ENCODE assay signal across 8 cellular contexts in genomic region chr2:119234021-119235019, GRCh38. TPM values are rescaled to one million over a fixed set of nuclear protein-coding genes. Genes with fewer than 3 reads are reported as not detected.
A peak's percentile ranks its signal among the peaks of the same experiment; 100 is the strongest.
DNase-seq lines count a peak whose midpoint lies in the region; ATAC-seq and TF ChIP-seq lines count a peak whose summit lies in the region.

No MANE protein-coding gene starts in this region.

- ATAC-seq in HCT116 (peak; percentile 92), GM18498 (IDR thresholded peaks at IDR 0.05; ENCODE audit: unreplicated experiment) (no peak), HG02870 (IDR thresholded peaks at IDR 0.05; ENCODE audit: unreplicated experiment) (no peak)
- ATAC-seq in CD4-positive, alpha-beta T cell (ENCODE audit: poor library complexity), result no peak

- H3K9me3 Mint-ChIP-seq in CD4-positive, alpha-beta T cell, result no peaks in the 10 kb centered on the region

- H3K27me3 Mint-ChIP-seq in CD4-positive, alpha-beta T cell, result no peaks in the 10 kb centered on the region

- no peaks in the 10 kb centered on the region for H3K9me3 ChIP-seq in HCT116 (ENCODE audit: control insufficient read depth in 1 of 2, insufficient read depth in 1 of 2, low read depth in 1 of 2, low read length in 2 of 2)
- H3K9me3 ChIP-seq in CD4-positive, alpha-beta T cell (ENCODE audit: control insufficient read depth, low read length), result no peaks in the 10 kb centered on the region

- CTCF ChIA-PET in HCT116 (lab: Charles Lee), result interaction anchor here (0.7 to 0.9 kb wide), 3 partner anchors 10 to 57 kb away, joined by 3 to 6 read pairs (median 4); partner anchors contain the start of gene STEAP3
- CTCF ChIA-PET in CD4-positive, alpha-beta T cell (lab: Charles Lee), result no interaction called here

- H3K4me2 ChIP-seq in HCT116 (ENCODE audit: low read length), result no peak overlapping the region

- peak; percentile 84 for TF ChIP-seq RAD21 in HCT116 (IDR thresholded peaks at IDR 0.05; ENCODE audit: low read depth)

- POLR2A ChIA-PET in HCT116 (lab: Charles Lee), result interaction anchor here (0.8 to 1.4 kb wide), 3 partner anchors 11 to 132 kb away, joined by 3 to 5 read pairs (median 3); partner anchors contain the start of genes C2orf76, DBI and STEAP3
- POLR2A ChIA-PET in CD4-positive, alpha-beta T cell (lab: Charles Lee), result no interaction called here

- H3K36me3 ChIP-seq in HCT116 (ENCODE audit: control insufficient read depth in 1 of 2, insufficient read depth in 2 of 2, low read length in 2 of 2), result peaks cover 0 to 7% of the 10 kb centered on the region in 2 experiments; a peak in 1 of 4 replicates

- intact Hi-C loops in HCT116 (cut with micrococcal nuclease), result loop anchor here (1.0 kb wide), 2 partner anchors 31 to 57 kb away; no protein-coding TSS in a partner anchor
- intact Hi-C loops in CD4-positive, alpha-beta T cell (cut with DNase I, micrococcal nuclease), result loop anchor here in 1 of 2 experiments (5.0 kb wide), 1 partner anchor 243 kb away; no protein-coding TSS in a partner anchor

- H3K4me1 Mint-ChIP-seq in CD4-positive, alpha-beta T cell (ENCODE audit: low read depth), result no peaks in the 10 kb centered on the region

- no peak overlapping the region for H2AFZ ChIP-seq in HCT116 (ENCODE audit: low read depth, low read length, poor library complexity, severe bottlenecking)

- no peaks in the 10 kb centered on the region for H4K20me1 ChIP-seq in HCT116 (ENCODE audit: insufficient read depth)

- no peak overlapping the region for H3K4me3 Mint-ChIP-seq in CD4-positive, alpha-beta T cell

- TF ChIP-seq POLR2A in HCT116 (IDR thresholded peaks at IDR 0.05; ENCODE audit: borderline replicate concordance, extremely low read depth, insufficient read depth, insufficient read length), result no peak

- no peaks in the 10 kb centered on the region for H3K36me3 Mint-ChIP-seq in CD4-positive, alpha-beta T cell (ENCODE audit: low read depth)

- BruUV-seq in HCT116 (replicated peaks; lab: Mats Ljungman, UMichigan), result no TSS peak

- H3K27me3 ChIP-seq in HCT116 (ENCODE audit: insufficient read depth, low read length), result no peaks in the 10 kb centered on the region
- no peaks in the 10 kb centered on the region for H3K27me3 ChIP-seq in CD4-positive, alpha-beta T cell (ENCODE audit: control insufficient read depth, insufficient read depth, low read length)

- RAD21 ChIA-PET in HCT116 (lab: Charles Lee; ENCODE audit: low non-redundant PET in 1 of 2, low total read pairs in 2 of 2, uncharacterized antibody in 2 of 2, unreplicated experiment in 2 of 2), result interaction anchor here in 1 of 2 experiments (1.0 kb wide), 1 partner anchor 57 kb away, joined by 6 read pairs; no protein-coding TSS in a partner anchor

- peaks cover 2 to 11% of the 10 kb centered on the region in 2 experiments; a peak in 2 of 4 replicates for H3K4me1 ChIP-seq in HCT116 (ENCODE audit: control insufficient read depth in 1 of 2, insufficient read depth in 2 of 2, low read length in 2 of 2)

- no peak overlapping the region for H3K4me3 ChIP-seq in HCT116 (replicated peaks in 1 of 2; ENCODE audit: low read depth in 1 of 2, low read length in 2 of 2)

- TF ChIP-seq CTCF in HCT116 (IDR thresholded peaks at IDR 0.05 in 2 of 3, conservative IDR thresholded peaks at IDR 0.05 in 1 of 3; ENCODE audit: borderline replicate concordance in 1 of 3, insufficient read depth in 1 of 3, low read depth in 2 of 3, low read length in 2 of 3), result peak; percentile 70 to 77 (median 73)
- no peak for TF ChIP-seq CTCF in CD4-positive, alpha-beta T cell (IDR thresholded peaks at IDR 0.05)

- no peak overlapping the region for H3K9ac ChIP-seq in HCT116 (ENCODE audit: low read length)

- DNase-seq in COLO829 (ENCODE audit: low spot score), result peak; percentile 32
- DNase-seq in HCT116 (ENCODE audit: low read depth, low spot score), result no peak
- DNase-seq in SW480 (ENCODE audit: low spot score), result peak; percentile 23
- peak; percentile 87 for DNase-seq in iPS-NIHi11 (ENCODE audit: low spot score)
- no peak for DNase-seq in NCI-H2107 (lab: John Stamatoyannopoulos, UW)
- DNase-seq in CD4-positive, alpha-beta T cell, result no peak

- no peak overlapping the region for H3K27ac Mint-ChIP-seq in CD4-positive, alpha-beta T cell

- peaks cover 15% of the 10 kb centered on the region for H3K79me2 ChIP-seq in HCT116 (ENCODE audit: insufficient read depth, low read length)

- H3K9me2 ChIP-seq in HCT116 (ENCODE audit: insufficient read depth), result no peaks in the 10 kb centered on the region

- H3K27ac ChIP-seq in HCT116 (ENCODE audit: low read depth, low read length), result no peak overlapping the region
- H3K27ac ChIP-seq in CD4-positive, alpha-beta T cell (ENCODE audit: low read depth, low read length), result no peak overlapping the region

TF ChIP-seq in HCT116, 20 proteins besides CTCF, POLR2A, EP300 and RAD21:
- TF ChIP-seq CEBPB (IDR thresholded peaks at IDR 0.05; ENCODE audit: low read depth), result no peak
- no peak for TF ChIP-seq EZH2phosphoT487 (IDR thresholded peaks at IDR 0.05; ENCODE audit: borderline replicate concordance)
- TF ChIP-seq, protein P1, sequence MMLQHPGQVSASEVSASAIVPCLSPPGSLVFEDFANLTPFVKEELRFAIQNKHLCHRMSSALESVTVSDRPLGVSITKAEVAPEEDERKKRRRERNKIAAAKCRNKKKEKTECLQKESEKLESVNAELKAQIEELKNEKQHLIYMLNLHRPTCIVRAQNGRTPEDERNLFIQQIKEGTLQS (IDR thresholded peaks at IDR 0.05), result no peak
- no peak for TF ChIP-seq ZNF274 (IDR thresholded peaks at IDR 0.05; ENCODE audit: low read depth, low read length)
- no peak for TF ChIP-seq ZBTB33 (IDR thresholded peaks at IDR 0.05; ENCODE audit: extremely low read depth, insufficient replicate concordance, low read length)
- TF ChIP-seq, protein P2, sequence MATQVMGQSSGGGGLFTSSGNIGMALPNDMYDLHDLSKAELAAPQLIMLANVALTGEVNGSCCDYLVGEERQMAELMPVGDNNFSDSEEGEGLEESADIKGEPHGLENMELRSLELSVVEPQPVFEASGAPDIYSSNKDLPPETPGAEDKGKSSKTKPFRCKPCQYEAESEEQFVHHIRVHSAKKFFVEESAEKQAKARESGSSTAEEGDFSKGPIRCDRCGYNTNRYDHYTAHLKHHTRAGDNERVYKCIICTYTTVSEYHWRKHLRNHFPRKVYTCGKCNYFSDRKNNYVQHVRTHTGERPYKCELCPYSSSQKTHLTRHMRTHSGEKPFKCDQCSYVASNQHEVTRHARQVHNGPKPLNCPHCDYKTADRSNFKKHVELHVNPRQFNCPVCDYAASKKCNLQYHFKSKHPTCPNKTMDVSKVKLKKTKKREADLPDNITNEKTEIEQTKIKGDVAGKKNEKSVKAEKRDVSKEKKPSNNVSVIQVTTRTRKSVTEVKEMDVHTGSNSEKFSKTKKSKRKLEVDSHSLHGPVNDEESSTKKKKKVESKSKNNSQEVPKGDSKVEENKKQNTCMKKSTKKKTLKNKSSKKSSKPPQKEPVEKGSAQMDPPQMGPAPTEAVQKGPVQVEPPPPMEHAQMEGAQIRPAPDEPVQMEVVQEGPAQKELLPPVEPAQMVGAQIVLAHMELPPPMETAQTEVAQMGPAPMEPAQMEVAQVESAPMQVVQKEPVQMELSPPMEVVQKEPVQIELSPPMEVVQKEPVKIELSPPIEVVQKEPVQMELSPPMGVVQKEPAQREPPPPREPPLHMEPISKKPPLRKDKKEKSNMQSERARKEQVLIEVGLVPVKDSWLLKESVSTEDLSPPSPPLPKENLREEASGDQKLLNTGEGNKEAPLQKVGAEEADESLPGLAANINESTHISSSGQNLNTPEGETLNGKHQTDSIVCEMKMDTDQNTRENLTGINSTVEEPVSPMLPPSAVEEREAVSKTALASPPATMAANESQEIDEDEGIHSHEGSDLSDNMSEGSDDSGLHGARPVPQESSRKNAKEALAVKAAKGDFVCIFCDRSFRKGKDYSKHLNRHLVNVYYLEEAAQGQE (IDR thresholded peaks at IDR 0.05; ENCODE audit: low read depth), result no peak; the same call in 1 of the 2 replicates
- TF ChIP-seq EZH2 (IDR thresholded peaks at IDR 0.05), result no peak
- TF ChIP-seq TCF7L2 (IDR thresholded peaks at IDR 0.05; ENCODE audit: borderline replicate concordance, extremely low read depth, insufficient read depth, insufficient read length), result no peak
- no peak for TF ChIP-seq SP1 (IDR thresholded peaks at IDR 0.05; ENCODE audit: low read depth)
- no peak for TF ChIP-seq POLR2AphosphoS5 (IDR thresholded peaks at IDR 0.05; ENCODE audit: low read depth, low read length)

RNA-seq across cellular contexts. Expression of gene STEAP3, which starts 10.7 kb away (rescaled TPM):
- total RNA-seq in HCT116 (2021; ENCODE audit: unreplicated experiment), result 32.3 TPM
- polyA plus RNA-seq in HCT116 (2012), result 34.5 and 40.8 TPM in 2 replicates
- not detected for total RNA-seq in CD4-positive, alpha-beta T cell

Comparison
In these comparisons a context has a peak if more than half of its experiments do, and no peak if none do; other contexts are left out.
1. DNase-seq: peak in COLO829 (single experiment), SW480 (single experiment) and iPS-NIHi11 (single experiment); none in HCT116 (single experiment), NCI-H2107 (single experiment) and CD4-positive, alpha-beta T cell (0 of 10).
2. RNA of gene STEAP3, which starts 10.7 kb away (total RNA-seq): 32.3 TPM in HCT116 (single experiment); not detected in CD4-positive, alpha-beta T cell; every median in the first group is over 10 times any median in the second.